ENCODE assay signal across 1 cellular context in the genomic region with DNA sequence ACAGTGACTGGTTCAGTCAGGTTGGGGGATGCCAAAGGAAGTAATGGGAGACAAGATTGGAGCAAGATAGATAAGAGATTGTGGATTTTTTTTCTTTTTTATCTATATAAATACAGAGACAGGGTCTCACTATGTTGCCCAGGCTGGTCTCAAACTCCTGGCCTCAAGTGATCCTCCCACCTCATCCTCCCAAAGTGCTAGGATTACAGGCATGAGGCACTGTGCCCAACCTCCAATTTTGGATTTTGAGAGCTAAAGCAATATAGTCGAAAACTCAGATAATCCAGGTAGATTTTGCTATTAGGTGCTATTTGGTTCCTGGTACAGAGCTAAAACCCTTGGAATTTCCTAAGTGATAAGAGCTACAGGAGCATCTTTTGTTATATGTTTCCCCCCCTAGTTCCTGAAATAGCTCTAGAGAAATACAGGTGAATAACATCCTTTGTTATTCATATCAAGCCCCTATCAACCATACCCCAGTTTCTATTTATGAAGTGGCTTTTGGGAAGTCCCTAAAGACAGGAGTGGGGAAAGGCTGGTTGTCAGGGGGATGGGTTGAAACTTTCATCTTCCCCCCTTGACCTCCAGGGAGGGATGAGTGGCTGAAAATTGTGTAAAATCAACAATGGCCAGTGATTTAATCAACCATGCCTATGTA.
TF ChIP-seq lines count a peak whose summit lies in the region.

No MANE protein-coding gene starts in this region.

TF ChIP-seq in H1, 55 proteins besides CTCF, POLR2A, EP300 and RAD21 (continued from another document):
- TF ChIP-seq, protein P1, sequence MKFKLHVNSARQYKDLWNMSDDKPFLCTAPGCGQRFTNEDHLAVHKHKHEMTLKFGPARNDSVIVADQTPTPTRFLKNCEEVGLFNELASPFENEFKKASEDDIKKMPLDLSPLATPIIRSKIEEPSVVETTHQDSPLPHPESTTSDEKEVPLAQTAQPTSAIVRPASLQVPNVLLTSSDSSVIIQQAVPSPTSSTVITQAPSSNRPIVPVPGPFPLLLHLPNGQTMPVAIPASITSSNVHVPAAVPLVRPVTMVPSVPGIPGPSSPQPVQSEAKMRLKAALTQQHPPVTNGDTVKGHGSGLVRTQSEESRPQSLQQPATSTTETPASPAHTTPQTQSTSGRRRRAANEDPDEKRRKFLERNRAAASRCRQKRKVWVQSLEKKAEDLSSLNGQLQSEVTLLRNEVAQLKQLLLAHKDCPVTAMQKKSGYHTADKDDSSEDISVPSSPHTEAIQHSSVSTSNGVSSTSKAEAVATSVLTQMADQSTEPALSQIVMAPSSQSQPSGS (IDR thresholded peaks at IDR 0.05; ENCODE audit: low read length), result 0 out of 2 replicates have a peak, but pooled peaks have one; percentile 35
- 0 out of 2 replicates have a peak, but pooled peaks have one; percentile 47 for TF ChIP-seq KDM1A (IDR thresholded peaks at IDR 0.05; ENCODE audit: borderline replicate concordance, low read length)
- peak; percentile 70; the same call in 1 of the 2 replicates for TF ChIP-seq SP1 (IDR thresholded peaks at IDR 0.05; ENCODE audit: low read depth, low read length)
- TF ChIP-seq, protein P2, sequence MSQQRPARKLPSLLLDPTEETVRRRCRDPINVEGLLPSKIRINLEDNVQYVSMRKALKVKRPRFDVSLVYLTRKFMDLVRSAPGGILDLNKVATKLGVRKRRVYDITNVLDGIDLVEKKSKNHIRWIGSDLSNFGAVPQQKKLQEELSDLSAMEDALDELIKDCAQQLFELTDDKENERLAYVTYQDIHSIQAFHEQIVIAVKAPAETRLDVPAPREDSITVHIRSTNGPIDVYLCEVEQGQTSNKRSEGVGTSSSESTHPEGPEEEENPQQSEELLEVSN (IDR thresholded peaks at IDR 0.05), result 0 out of 2 replicates have a peak, but pooled peaks have one; percentile 1
TF ChIP-seq in H1: peak in this region for 4.
